Comparison of ENCODE assay signal across 8 cellular contexts in genomic region chr17:61837175-61838051, GRCh38. TPM values are rescaled to one million over a fixed set of nuclear protein-coding genes. Genes with fewer than 3 reads are reported as not detected.
DNase-seq lines count a peak whose midpoint lies in the region; ATAC-seq, FAIRE-seq and TF ChIP-seq lines count a peak whose summit lies in the region.

No MANE protein-coding gene starts in this region.

- ATAC-seq in omental fat pad (ENCODE audit: low FRiP score), result no peak
- ATAC-seq in HG03159 (IDR thresholded peaks at IDR 0.05; ENCODE audit: unreplicated experiment), result no peak

- H3K27ac Mint-ChIP-seq in CD8-positive, alpha-beta memory T cell, result no peak overlapping the region

- H3K4me1 ChIP-seq in CD8-positive, alpha-beta memory T cell (ENCODE audit: insufficient read depth, low read length), result no peaks in the 10 kb centered on the region
- peaks cover 2% of the 10 kb centered on the region for H3K4me1 ChIP-seq in fibroblast of lung (ENCODE audit: control insufficient read depth, extremely low read depth, insufficient read depth, low read length)

- no peaks in the 10 kb centered on the region for H3K36me3 Mint-ChIP-seq in CD8-positive, alpha-beta memory T cell

- DNase-seq in CD8-positive, alpha-beta memory T cell, result peak; percentile 6 to 58 (median 36)
- peak; percentile 48 for DNase-seq in HEK293T (ENCODE audit: extremely low spot score)
- DNase-seq in NCI-H774 (lab: John Stamatoyannopoulos, UW), result peak; percentile 46
- DNase-seq in activated CD8-positive, alpha-beta memory T cell treated with anti-CD3 and anti-CD28 coated beads, Interleukin-2, amount 50 U/mL, for 24 hours (ENCODE audit: extremely low read depth), result peak; percentile 6
- DNase-seq in fibroblast of lung (ENCODE audit: low read depth in 2 of 2), result peak; percentile 56 to 89
- peak; percentile 34 for DNase-seq in omental fat pad (ENCODE audit: low spot score)
- DNase-seq in urothelium cell line (ENCODE audit: low spot score), result peak; percentile 62

- H3K9me3 Mint-ChIP-seq in CD8-positive, alpha-beta memory T cell, result no peaks in the 10 kb centered on the region

- no peak overlapping the region for H3K9ac ChIP-seq in fibroblast of lung (ENCODE audit: insufficient read depth, low read length)

- H3K4me3 Mint-ChIP-seq in CD8-positive, alpha-beta memory T cell, result no peak overlapping the region

- peak; percentile 79 to 87 for TF ChIP-seq CTCF in fibroblast of lung (conservative IDR thresholded peaks at IDR 0.05 in 1 of 2, IDR thresholded peaks at IDR 0.05 in 1 of 2; ENCODE audit: low read depth in 1 of 2, low read length in 2 of 2)
- no peak for TF ChIP-seq CTCF in omental fat pad (IDR thresholded peaks at IDR 0.05)

- no peaks in the 10 kb centered on the region for H3K4me1 Mint-ChIP-seq in CD8-positive, alpha-beta memory T cell

- POLR2A ChIA-PET in CD8-positive, alpha-beta memory T cell (lab: Charles Lee), result no interaction called here
- POLR2A ChIA-PET in HEK293T (lab: Yijun Ruan, JAX), result no interaction called here

- FAIRE-seq in urothelium cell line (lab: Jason Lieb, UNC), result no peak

- no peaks in the 10 kb centered on the region for H3K79me2 ChIP-seq in fibroblast of lung (ENCODE audit: control insufficient read depth, insufficient read depth, low read length)

- no peaks in the 10 kb centered on the region for H3K27me3 ChIP-seq in CD8-positive, alpha-beta memory T cell (ENCODE audit: insufficient read depth, low read length, poor library complexity, severe bottlenecking)
- H3K27me3 ChIP-seq in fibroblast of lung (ENCODE audit: control insufficient read depth, insufficient read depth, low read length), result no peaks in the 10 kb centered on the region

- no peak overlapping the region for H3K4me2 ChIP-seq in fibroblast of lung (ENCODE audit: extremely low read depth, insufficient read depth, low read length)

- no peak overlapping the region for H3K4me3 ChIP-seq in CD8-positive, alpha-beta memory T cell (ENCODE audit: low read length)
- no peak overlapping the region for H3K4me3 ChIP-seq in fibroblast of lung (replicated peaks in 1 of 4; ENCODE audit: control extremely low read depth in 1 of 4, insufficient read depth in 1 of 4, low read depth in 3 of 4, low read length in 4 of 4)

- H4K20me1 ChIP-seq in fibroblast of lung (ENCODE audit: control insufficient read depth, extremely low read depth, insufficient read depth, low read length), result no peaks in the 10 kb centered on the region

- no peaks in the 10 kb centered on the region for H3K36me3 ChIP-seq in CD8-positive, alpha-beta memory T cell (ENCODE audit: insufficient read depth, low read length)
- H3K36me3 ChIP-seq in fibroblast of lung (ENCODE audit: control insufficient read depth, insufficient read depth, low read length), result no peaks in the 10 kb centered on the region

- H3K27ac ChIP-seq in CD8-positive, alpha-beta memory T cell (ENCODE audit: low read depth, low read length), result no peak overlapping the region
- H3K27ac ChIP-seq in fibroblast of lung (ENCODE audit: insufficient read depth, low read length), result no peak overlapping the region

- peaks cover 0 to 2% of the 10 kb centered on the region in 2 donors for H3K27me3 Mint-ChIP-seq in CD8-positive, alpha-beta memory T cell

- CTCF ChIA-PET in CD8-positive, alpha-beta memory T cell (lab: Charles Lee), result no interaction called here
- CTCF ChIA-PET in HEK293T (lab: Yijun Ruan, JAX), result interaction anchor here (0.7 to 1.2 kb wide), 4 partner anchors 26 to 409 kb away, joined by 3 to 4 read pairs (median 3); partner anchors contain the start of gene BRIP1

- no peak overlapping the region for H2AFZ ChIP-seq in fibroblast of lung (ENCODE audit: low read length)

- no peaks in the 10 kb centered on the region for H3K9me3 ChIP-seq in CD8-positive, alpha-beta memory T cell (ENCODE audit: low read length)
- H3K9me3 ChIP-seq in fibroblast of lung (ENCODE audit: control insufficient read depth, insufficient read depth, low read depth, low read length), result no peaks in the 10 kb centered on the region

TF ChIP-seq in HEK293T, 16 proteins besides CTCF, POLR2A, EP300 and RAD21:
- TF ChIP-seq LEF1 (IDR thresholded peaks at IDR 0.05; ENCODE audit: borderline replicate concordance) (no peak), NFRKB (IDR thresholded peaks at IDR 0.05) (no peak), L3MBTL2 (conservative IDR thresholded peaks at IDR 0.05) (no peak), PKNOX1 (IDR thresholded peaks at IDR 0.05) (no peak), ZNF384 (IDR thresholded peaks at IDR 0.05) (peak; percentile 51; the same call in 1 of the 2 replicates), HDGF (IDR thresholded peaks at IDR 0.05; ENCODE audit: borderline replicate concordance) (no peak), SUZ12 (IDR thresholded peaks at IDR 0.05) (no peak)
TF ChIP-seq in HEK293T: peak in this region for 1.

RNA-seq across cellular contexts. Expression of gene BRIP1, which starts 25.9 kb away (rescaled TPM):
- total RNA-seq in CD8-positive, alpha-beta memory T cell, result 10 to 100 TPM; 11.3 to 11.7 TPM
- polyA plus RNA-seq in CD8-positive, alpha-beta memory T cell, result 0.86 TPM
- total RNA-seq in fibroblast of lung (2.6 and 4.0 TPM in 2 replicates), omental fat pad (under 1 TPM; 0.13 to 0.79 (median 0.38) TPM)
- polyA plus RNA-seq in fibroblast of lung, result 6.6 and 8.1 TPM in 2 replicates
- polyA plus RNA-seq in fibroblast of lung (2012), result 3.7 and 4.7 TPM in 2 replicates
- 1.3 and 1.6 TPM in 2 replicates for polyA minus RNA-seq in fibroblast of lung (ENCODE audit: low replicate concordance)

Comparison
In these comparisons a context has a peak if more than half of its experiments do, and no peak if none do; other contexts are left out.
1. DNase-seq: peak in every context shown above with its lines; median percentile 72 in fibroblast of lung; 62 in urothelium cell line; 48 in HEK293T; 46 in NCI-H774; 36 in CD8-positive, alpha-beta memory T cell; 34 in omental fat pad; 6 in activated CD8-positive, alpha-beta memory T cell treated with anti-CD3 and anti-CD28 coated beads, Interleukin-2, amount 50 U/mL, for 24 hours.
2. CTCF ChIP-seq: peak in fibroblast of lung (2 of 2); none in omental fat pad (0 of 3).